12 cellular contexts compared by ENCODE assay signal in the genomic region with DNA sequence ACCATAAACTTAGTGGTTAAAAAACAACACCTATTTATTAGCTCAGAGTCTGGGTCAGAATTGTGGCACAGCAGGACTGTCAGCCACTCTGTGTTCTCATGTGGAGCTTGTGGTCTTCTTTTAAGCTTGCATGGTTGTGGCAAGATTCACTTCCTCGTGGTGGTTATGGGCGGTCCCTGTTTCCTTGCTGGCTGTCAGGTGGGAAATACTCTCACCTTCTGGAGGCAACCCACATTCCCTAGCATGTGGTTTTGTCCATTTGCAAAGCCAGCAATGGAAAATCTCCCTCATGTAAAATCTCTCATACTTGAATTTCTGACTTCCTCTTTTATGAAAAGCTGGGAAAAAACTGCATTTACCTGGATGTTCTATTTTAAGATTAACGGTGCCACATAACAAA.
DNase-seq lines count a peak whose midpoint lies in the region; ATAC-seq, FAIRE-seq and TF ChIP-seq lines count a peak whose summit lies in the region.
"Had no signal": no experiment of that assay in that cellular context is flagged by ENCODE, and none has a peak within 500 bp of the region (broad histone marks: within the 10 kb centered on the region; RNA-seq: fewer than 3 reads in every experiment).

No MANE protein-coding gene starts in this region.

- POLR2A ChIA-PET in GM12878 (lab: Charles Lee), result interaction anchor here (1.1 kb wide), 1 partner anchor 18 kb away, joined by 3 read pairs; no protein-coding TSS in a partner anchor
- POLR2A ChIA-PET in CD4-positive, alpha-beta memory T cell (lab: Charles Lee; ENCODE audit: partially characterized antibody), result no interaction called here

- no peak overlapping the region for H3K27ac Mint-ChIP-seq in CD4-positive, alpha-beta memory T cell
- H3K27ac Mint-ChIP-seq: brain had no signal

- H3K4me1 ChIP-seq in GM12878 (ENCODE audit: control insufficient read depth, insufficient read depth, low read length), result peaks cover 9% of the 10 kb centered on the region
- H3K4me1 ChIP-seq in tibial nerve, result no peaks in the 10 kb centered on the region
- H3K4me1 ChIP-seq in CD4-positive, alpha-beta memory T cell (ENCODE audit: insufficient read depth, low read length), result no peaks in the 10 kb centered on the region
- H3K4me1 ChIP-seq: stomach had no signal

- H3K9me3 Mint-ChIP-seq in CD4-positive, alpha-beta memory T cell, result peaks cover 0 to 7% (median 3%) of the 10 kb centered on the region in 8 donors
- H3K9me3 Mint-ChIP-seq: brain had no signal

- H3K27me3 ChIP-seq in GM12878 (replicated peaks in 1 of 2; ENCODE audit: control insufficient read depth in 2 of 2, insufficient read depth in 2 of 2, low read length in 1 of 2) (no peaks in the 10 kb centered on the region), tibial nerve (no peaks in the 10 kb centered on the region)
- no peaks in the 10 kb centered on the region for H3K27me3 ChIP-seq in CD4-positive, alpha-beta memory T cell (ENCODE audit: insufficient read depth, low read length)
- H3K27me3 ChIP-seq: stomach had no signal

- no peak overlapping the region for H2AFZ ChIP-seq in GM12878 (ENCODE audit: control insufficient read depth, low read depth, low read length)

- no peak overlapping the region for H3K4me3 Mint-ChIP-seq in CD4-positive, alpha-beta memory T cell
- H3K4me3 Mint-ChIP-seq: brain had no signal

- H3K4me3 ChIP-seq in GM12878 (no peak overlapping the region), tibial nerve (no peak overlapping the region)
- no peak overlapping the region for H3K4me3 ChIP-seq in CD4-positive, alpha-beta memory T cell (ENCODE audit: low read length in 2 of 2)
- H3K4me3 ChIP-seq: skin epidermis, stomach had no signal

- H3K36me3 ChIP-seq in GM12878 (ENCODE audit: control insufficient read depth in 2 of 2, insufficient read depth in 2 of 2, low read length in 1 of 2), result no peaks in the 10 kb centered on the region
- no peaks in the 10 kb centered on the region for H3K36me3 ChIP-seq in tibial nerve
- H3K36me3 ChIP-seq in CD4-positive, alpha-beta memory T cell (ENCODE audit: insufficient read depth, low read length), result no peaks in the 10 kb centered on the region
- H3K36me3 ChIP-seq: stomach had no signal

- TF ChIP-seq POLR2A in GM12878 (IDR thresholded peaks at IDR 0.05; ENCODE audit: low read depth, low read length), result no peak
- TF ChIP-seq POLR2A in tibial nerve (IDR thresholded peaks at IDR 0.05), result no peak

- TF ChIP-seq EP300 in GM12878 (IDR thresholded peaks at IDR 0.05; ENCODE audit: borderline replicate concordance in 1 of 2, control insufficient read depth in 1 of 2, low read depth in 2 of 2, low read length in 2 of 2) (0 out of 4 replicates have a peak, but pooled peaks of 1 of the 2 experiments have one; percentile 31), tibial nerve (IDR thresholded peaks at IDR 0.05) (no peak)

- H3K79me2 ChIP-seq in GM12878 (ENCODE audit: control insufficient read depth, insufficient read depth, low read length), result no peaks in the 10 kb centered on the region

- no peak for TF ChIP-seq CTCF in GM12878 (IDR thresholded peaks at IDR 0.05 in 2 of 3, conservative IDR thresholded peaks at IDR 0.05 in 1 of 3; ENCODE audit: control insufficient read depth in 2 of 3, extremely low read depth in 1 of 3, insufficient read depth in 1 of 3, low read depth in 3 of 3, low read length in 3 of 3)
- TF ChIP-seq CTCF in tibial nerve (IDR thresholded peaks at IDR 0.05), result no peak

- no TSS peak for BruUV-seq in GM12878 (replicated peaks; lab: Mats Ljungman, UMichigan)

- H3K27ac ChIP-seq in GM12878 (ENCODE audit: control insufficient read depth, insufficient read depth), result no peak overlapping the region
- H3K27ac ChIP-seq in tibial nerve, result no peak overlapping the region
- H3K27ac ChIP-seq in CD4-positive, alpha-beta memory T cell (ENCODE audit: low read depth, low read length), result no peak overlapping the region
- H3K27ac ChIP-seq: skin epidermis, stomach had no signal

- CTCF ChIA-PET in GM12878 (lab: Yijun Ruan, JAX), result interaction anchor here (1.0 to 1.7 kb wide), 3 partner anchors 21 to 86 kb away, joined by 3 read pairs; no protein-coding TSS in a partner anchor
- CTCF ChIA-PET in CD4-positive, alpha-beta memory T cell (lab: Charles Lee; ENCODE audit: partially characterized antibody), result no interaction called here

- H3K9me3 ChIP-seq in GM12878 (replicated peaks; ENCODE audit: control insufficient read depth, insufficient read depth, low read length), result no peaks in the 10 kb centered on the region
- H3K9me3 ChIP-seq in tibial nerve, result no peaks in the 10 kb centered on the region
- no peaks in the 10 kb centered on the region for H3K9me3 ChIP-seq in CD4-positive, alpha-beta memory T cell (ENCODE audit: control insufficient read depth in 1 of 2, low read length in 2 of 2)
- H3K9me3 ChIP-seq: stomach had no signal

- H3K4me1 Mint-ChIP-seq in CD4-positive, alpha-beta memory T cell, result no peaks in the 10 kb centered on the region
- H3K4me1 Mint-ChIP-seq: brain had no signal

- intact Hi-C loops in GM12878 (cut with micrococcal nuclease; ENCODE audit: unreplicated experiment), result no loop called here
- intact Hi-C loops in CD4-positive, alpha-beta memory T cell (cut with micrococcal nuclease), result no loop called here

- no peaks in the 10 kb centered on the region for H3K36me3 Mint-ChIP-seq in CD4-positive, alpha-beta memory T cell
- H3K36me3 Mint-ChIP-seq: brain had no signal

- WGBS in GM12878 (ENCODE audit: insufficient coverage, insufficient replicate concordance, low lambda C conversion rate, missing lambda C conversion rate), result 13% methylated on average over 3 of the region's 3 CpGs
- WGBS in tibial nerve, 2 donors, result 63 to 67% methylated on average over 3 of the region's 3 CpGs

- FAIRE-seq in GM12878 (lab: Jason Lieb, UNC), result peak; percentile 85

- no peak for TF ChIP-seq RAD21 in GM12878 (IDR thresholded peaks at IDR 0.05; ENCODE audit: insufficient read depth, low read depth, low read length)

- no peaks in the 10 kb centered on the region for H4K20me1 ChIP-seq in GM12878 (ENCODE audit: control insufficient read depth, insufficient read depth)

- 0 out of 2 replicates have a peak overlapping the region, but pooled peaks have one; percentile 17 for H3K4me2 ChIP-seq in GM12878 (ENCODE audit: control insufficient read depth, insufficient read depth)

- H3K9ac ChIP-seq in GM12878 (ENCODE audit: control insufficient read depth, insufficient read depth, low read length), result no peak overlapping the region

- in situ Hi-C loops in GM12878 (cut with MboI), result no loop called here

- SMC1A ChIA-PET in GM12878 (lab: Charles Lee; ENCODE audit: uncharacterized antibody, unreplicated experiment), result interaction anchor here (0.8 to 1.6 kb wide), 7 partner anchors 11 to 59 kb away, joined by 3 to 7 read pairs (median 3); no protein-coding TSS in a partner anchor

- ATAC-seq in GM18508 (IDR thresholded peaks at IDR 0.05; ENCODE audit: insufficient read depth, unreplicated experiment) (peak; percentile 97), GM21529 (IDR thresholded peaks at IDR 0.05; ENCODE audit: unreplicated experiment) (peak; percentile 93), HG03175 (IDR thresholded peaks at IDR 0.05; ENCODE audit: unreplicated experiment) (peak; percentile 99), GM12878 (peak; percentile 98)

- RAD21 ChIA-PET in GM12878 (lab: Charles Lee; ENCODE audit: unreplicated experiment), result interaction anchor here (0.9 to 1.7 kb wide), 4 partner anchors 12 to 43 kb away, joined by 3 to 7 read pairs (median 4); no protein-coding TSS in a partner anchor

- DNase-seq in GM12878 (ENCODE audit: low read depth, low spot score) (peak; percentile 30), DMS79 treated with DMSO at 0.1 percent for 48 hours (lab: John Stamatoyannopoulos, UW) (no peak), tibial nerve (ENCODE audit: low spot score in 2 of 2) (no peak), NCI-H510A (lab: John Stamatoyannopoulos, UW) (no peak)
- no peak for DNase-seq in CD4-positive, alpha-beta memory T cell
- DNase-seq: activated CD4-positive, alpha-beta T cell treated with anti-CD3 and anti-CD28 coated beads, Interleukin-2, amount 50 U/mL, for 1 hour; stomach had no signal

- no peaks in the 10 kb centered on the region for H3K27me3 Mint-ChIP-seq in CD4-positive, alpha-beta memory T cell
- H3K27me3 Mint-ChIP-seq: brain had no signal

TF ChIP-seq in GM12878, 131 proteins besides CTCF, POLR2A, EP300 and RAD21 (continues in another document):
- TF ChIP-seq PML (IDR thresholded peaks at IDR 0.05; ENCODE audit: low read length), result no peak
- no peak for TF ChIP-seq NRF1 (conservative IDR thresholded peaks at IDR 0.05; ENCODE audit: low read depth, low read length)
- TF ChIP-seq, protein P1, sequence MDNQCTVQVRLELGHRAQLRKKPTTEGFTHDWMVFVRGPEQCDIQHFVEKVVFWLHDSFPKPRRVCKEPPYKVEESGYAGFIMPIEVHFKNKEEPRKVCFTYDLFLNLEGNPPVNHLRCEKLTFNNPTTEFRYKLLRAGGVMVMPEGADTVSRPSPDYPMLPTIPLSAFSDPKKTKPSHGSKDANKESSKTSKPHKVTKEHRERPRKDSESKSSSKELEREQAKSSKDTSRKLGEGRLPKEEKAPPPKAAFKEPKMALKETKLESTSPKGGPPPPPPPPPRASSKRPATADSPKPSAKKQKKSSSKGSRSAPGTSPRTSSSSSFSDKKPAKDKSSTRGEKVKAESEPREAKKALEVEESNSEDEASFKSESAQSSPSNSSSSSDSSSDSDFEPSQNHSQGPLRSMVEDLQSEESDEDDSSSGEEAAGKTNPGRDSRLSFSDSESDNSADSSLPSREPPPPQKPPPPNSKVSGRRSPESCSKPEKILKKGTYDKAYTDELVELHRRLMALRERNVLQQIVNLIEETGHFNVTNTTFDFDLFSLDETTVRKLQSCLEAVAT (IDR thresholded peaks at IDR 0.05), result peak; percentile 37; the same call in 1 of the 2 replicates
- TF ChIP-seq, protein P2, sequence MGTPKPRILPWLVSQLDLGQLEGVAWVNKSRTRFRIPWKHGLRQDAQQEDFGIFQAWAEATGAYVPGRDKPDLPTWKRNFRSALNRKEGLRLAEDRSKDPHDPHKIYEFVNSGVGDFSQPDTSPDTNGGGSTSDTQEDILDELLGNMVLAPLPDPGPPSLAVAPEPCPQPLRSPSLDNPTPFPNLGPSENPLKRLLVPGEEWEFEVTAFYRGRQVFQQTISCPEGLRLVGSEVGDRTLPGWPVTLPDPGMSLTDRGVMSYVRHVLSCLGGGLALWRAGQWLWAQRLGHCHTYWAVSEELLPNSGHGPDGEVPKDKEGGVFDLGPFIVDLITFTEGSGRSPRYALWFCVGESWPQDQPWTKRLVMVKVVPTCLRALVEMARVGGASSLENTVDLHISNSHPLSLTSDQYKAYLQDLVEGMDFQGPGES (IDR thresholded peaks at IDR 0.05), result no peak
